Comparison of ENCODE assay signal across 10 cellular contexts in the genomic region with DNA sequence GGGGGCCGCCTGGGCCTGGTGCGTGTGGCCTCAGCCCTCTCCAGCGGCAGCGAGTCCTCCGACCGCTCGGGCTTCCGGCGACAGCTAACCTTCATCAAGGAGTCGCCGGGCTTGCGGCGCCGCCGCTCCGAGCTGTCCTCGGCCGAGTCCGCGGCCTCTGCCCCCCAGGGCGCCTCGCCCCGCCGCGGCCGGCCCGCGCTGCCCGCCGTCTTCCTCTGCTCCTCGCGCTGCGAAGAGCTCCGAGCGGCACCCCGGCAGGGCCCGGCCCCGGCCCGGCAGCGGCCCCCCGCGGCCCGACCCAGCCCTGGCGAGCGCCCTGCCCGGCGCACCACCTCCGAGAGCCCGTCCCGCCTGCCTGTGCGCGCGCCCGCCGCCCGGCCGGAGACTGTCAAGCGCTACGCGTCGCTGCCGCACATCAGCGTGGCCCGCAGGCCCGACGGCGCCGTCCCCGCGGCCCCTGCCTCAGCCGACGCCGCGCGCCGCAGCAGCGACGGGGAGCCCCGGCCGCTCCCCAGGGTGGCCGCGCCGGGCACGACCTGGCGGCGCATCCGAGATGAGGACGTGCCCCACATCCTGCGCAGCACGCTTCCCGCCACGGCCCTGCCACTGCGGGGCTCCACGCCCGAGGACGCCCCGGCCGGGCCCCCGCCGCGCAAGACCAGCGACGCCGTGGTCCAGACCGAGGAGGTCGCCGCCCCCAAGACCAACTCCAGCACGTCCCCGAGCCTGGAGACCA. TPM values are rescaled to one million over a fixed set of nuclear protein-coding genes. Genes with fewer than 3 reads are reported as not detected.
DNase-seq lines count a peak whose midpoint lies in the region; ATAC-seq, FAIRE-seq and TF ChIP-seq lines count a peak whose summit lies in the region.
"Had no signal": no experiment of that assay in that cellular context is flagged by ENCODE, and none has a peak within 500 bp of the region (broad histone marks: within the 10 kb centered on the region; RNA-seq: fewer than 3 reads in every experiment).

No MANE protein-coding gene starts in this region.

- 6% methylated on average over 38 of the region's 109 CpGs; no CpG with 5 or more reads in 1 of the 2 experiments for WGBS in H1 (ENCODE audit: extremely low coverage in 1 of 2, insufficient coverage in 1 of 2, insufficient read length in 1 of 2, insufficient replicate concordance in 2 of 2, low coverage in 1 of 2, low lambda C conversion rate in 2 of 2, missing lambda C conversion rate in 1 of 2), 2 experiments
- 8% methylated on average over 69 of the region's 109 CpGs for WGBS in prostate gland

- POLR2A ChIA-PET in Caco-2 (lab: Charles Lee): no interaction called here
- POLR2A ChIA-PET in PC-3 (lab: Charles Lee; ENCODE audit: unreplicated experiment): no interaction called here
- POLR2A ChIA-PET in H1 (lab: Charles Lee; ENCODE audit: partially characterized antibody): interaction anchor here (0.6 to 5.5 kb wide), 7 partner anchors 9 to 200 kb away, joined by 3 to 72 read pairs (median 4); partner anchors contain the start of gene CIRBP

- H4K5ac ChIP-seq in H1 (ENCODE audit: insufficient read length, low read depth, low read length): no peak overlapping the region

- TF ChIP-seq CTCF in Caco-2 (IDR thresholded peaks at IDR 0.05; ENCODE audit: insufficient read depth in 1 of 2, low read depth in 1 of 2, low read length in 1 of 2, severe bottlenecking in 1 of 2, unreplicated experiment in 1 of 2) (no peak), PC-3 (conservative IDR thresholded peaks at IDR 0.05; ENCODE audit: low read depth, low read length) (no peak), H1 (IDR thresholded peaks at IDR 0.05; ENCODE audit: control extremely low read depth in 1 of 3, insufficient read depth in 1 of 3, low read depth in 1 of 3, low read length in 3 of 3) (no peak), prostate gland (IDR thresholded peaks at IDR 0.05) (no peak)

- H3K36me3 Mint-ChIP-seq in Caco-2 (ENCODE audit: insufficient read depth, unreplicated experiment): peaks cover 46% of the 10 kb centered on the region

- H3K9me3 ChIP-seq in Caco-2 (no peaks in the 10 kb centered on the region), PC-3 (ENCODE audit: low read length) (no peaks in the 10 kb centered on the region), H1 (ENCODE audit: insufficient read depth in 2 of 2, low read depth in 1 of 2, low read length in 1 of 2) (peaks cover 0 to 7% of the 10 kb centered on the region in 2 experiments; a peak in 1 of 4 replicates), prostate gland (no peaks in the 10 kb centered on the region)

- H3K27me3 ChIP-seq in Caco-2 (replicated peaks; ENCODE audit: control insufficient read depth, insufficient read depth, low read length) (no peaks in the 10 kb centered on the region), PC-3 (ENCODE audit: low read length) (no peaks in the 10 kb centered on the region), H1 (replicated peaks in 1 of 4; ENCODE audit: control insufficient read depth in 3 of 4, extremely low read depth in 1 of 4, insufficient read depth in 3 of 4, low read length in 3 of 4) (peaks cover 65 to 90% (median 87%) of the 10 kb centered on the region in 4 experiments), prostate gland (replicated peaks; ENCODE audit: insufficient read depth) (peaks cover 38% of the 10 kb centered on the region)

- H4K20me1 ChIP-seq in PC-3 (ENCODE audit: low read length): no peaks in the 10 kb centered on the region
- peaks cover 23 to 55% of the 10 kb centered on the region in 2 experiments for H4K20me1 ChIP-seq in H1 (replicated peaks in 1 of 2; ENCODE audit: control insufficient read depth in 1 of 2, insufficient read depth in 2 of 2, low read length in 2 of 2)

- H2AFZ ChIP-seq in PC-3 (ENCODE audit: low read length) (no peak overlapping the region), H1 (ENCODE audit: low read length) (no peak overlapping the region)

- H3K23me2 ChIP-seq in H1 (ENCODE audit: low read depth, low read length): peaks cover 13% of the 10 kb centered on the region; the same call in 1 of the 2 replicates

- no peak for TF ChIP-seq POLR2A in H1 (IDR thresholded peaks at IDR 0.05; ENCODE audit: control extremely low read depth in 1 of 2, low read depth in 2 of 2, low read length in 2 of 2)
- TF ChIP-seq POLR2A in prostate gland (IDR thresholded peaks at IDR 0.05): no peak

- no peak overlapping the region for H2BK15ac ChIP-seq in H1 (ENCODE audit: low read length)

- H4K91ac ChIP-seq in H1 (replicated peaks; ENCODE audit: insufficient read length, low read length): no peak overlapping the region

- peak; percentile 16 for ATAC-seq in PC-3
- no peak for ATAC-seq in GM19395 (IDR thresholded peaks at IDR 0.05; ENCODE audit: unreplicated experiment)
- ATAC-seq in HG03439 (IDR thresholded peaks at IDR 0.05; ENCODE audit: unreplicated experiment): no peak

- peak overlapping the region; percentile 89 for H3K4me3 Mint-ChIP-seq in Caco-2 (ENCODE audit: unreplicated experiment)

- peak overlapping the region; percentile 65 for H3K4me3 ChIP-seq in Caco-2 (ENCODE audit: low read depth, low read length)
- H3K4me3 ChIP-seq in PC-3 (ENCODE audit: low read length): peak overlapping the region; percentile 72
- peak overlapping the region in 1 of 4 experiments; percentile 56; a peak in 3 of 8 replicates for H3K4me3 ChIP-seq in H1 (ENCODE audit: extremely low read depth in 1 of 4, insufficient read depth in 2 of 4, low read depth in 3 of 4, low read length in 4 of 4)
- H3K4me3 ChIP-seq in prostate gland: peak overlapping the region; percentile 4 to 19

- no peak overlapping the region for H3K18ac ChIP-seq in H1 (ENCODE audit: extremely low read depth, low read length)

- no peaks in the 10 kb centered on the region for H3K9me2 ChIP-seq in PC-3 (replicated peaks; ENCODE audit: low read length)

- no peaks in the 10 kb centered on the region for H3K9me3 Mint-ChIP-seq in Caco-2 (ENCODE audit: unreplicated experiment)

- no peaks in the 10 kb centered on the region for H3K79me1 ChIP-seq in H1 (ENCODE audit: low read depth, low read length)

- no peak for TF ChIP-seq RAD21 in H1 (IDR thresholded peaks at IDR 0.05 in 1 of 2, conservative IDR thresholded peaks at IDR 0.05 in 1 of 2; ENCODE audit: low read depth in 2 of 2, low read length in 2 of 2)

- no peak overlapping the region for H3K14ac ChIP-seq in H1 (ENCODE audit: insufficient read length)

- no peaks in the 10 kb centered on the region for H3K36me3 ChIP-seq in Caco-2 (ENCODE audit: control insufficient read depth, insufficient read depth, low read length)
- H3K36me3 ChIP-seq in PC-3 (ENCODE audit: low read depth, low read length): no peaks in the 10 kb centered on the region
- peaks cover 0 to 41% (median 0%) of the 10 kb centered on the region in 4 experiments; a peak in 2 of 8 replicates for H3K36me3 ChIP-seq in H1 (ENCODE audit: control insufficient read depth in 2 of 4, insufficient read depth in 4 of 4, low read length in 3 of 4)
- H3K36me3 ChIP-seq in prostate gland: no peaks in the 10 kb centered on the region

- DNase-seq in Caco-2 (peak in 1 of 2 experiments; percentile 77), PC-3 (peak; percentile 45), H1 (ENCODE audit: low read depth in 1 of 2, low spot score in 2 of 2) (no peak), prostate gland (ENCODE audit: low spot score) (no peak), SKM-1 (lab: John Stamatoyannopoulos, UW; ENCODE audit: unreplicated experiment) (no peak), NCI-H2196 (lab: John Stamatoyannopoulos, UW; ENCODE audit: unreplicated experiment) (no peak)
- DNase-seq: central memory CD4-positive, alpha-beta T cell had no signal

- H3K4me2 ChIP-seq in PC-3 (ENCODE audit: low read length) (peak overlapping the region; percentile 90), H1 (ENCODE audit: insufficient read depth in 1 of 2, low read depth in 2 of 2, low read length in 2 of 2) (peak overlapping the region; percentile 86 to 91)

- H3K79me2 ChIP-seq in PC-3 (ENCODE audit: low read length) (peaks cover 27% of the 10 kb centered on the region), H1 (ENCODE audit: control insufficient read depth in 1 of 2, insufficient read depth in 2 of 2, low read length in 2 of 2) (no peaks in the 10 kb centered on the region)

- H3K27ac ChIP-seq in PC-3 (ENCODE audit: low read length) (no peak overlapping the region), H1 (ENCODE audit: low read depth, low read length) (no peak overlapping the region), prostate gland (no peak overlapping the region)

- H3K4ac ChIP-seq in H1 (replicated peaks; ENCODE audit: insufficient read length, low read depth, low read length): no peak overlapping the region

- H3K27me3 Mint-ChIP-seq in Caco-2 (ENCODE audit: insufficient read depth, unreplicated experiment): no peaks in the 10 kb centered on the region

- peaks cover 4% of the 10 kb centered on the region for H3K4me1 Mint-ChIP-seq in Caco-2 (ENCODE audit: low read depth, unreplicated experiment)

- no peak overlapping the region for H2BK12ac ChIP-seq in H1 (ENCODE audit: low read depth, low read length)

- CTCF ChIA-PET in Caco-2 (lab: Charles Lee) (interaction anchor here (1.0 kb wide), 1 partner anchor 32 kb away, joined by 3 read pairs; no protein-coding TSS in a partner anchor), PC-3 (lab: Charles Lee) (no interaction called here), H1 (lab: Charles Lee; ENCODE audit: partially characterized antibody) (interaction anchor here (2.5 to 5.5 kb wide), 2 partner anchors 8 to 12 kb away, joined by 13 to 53 read pairs; no protein-coding TSS in a partner anchor)

- H3K4me1 ChIP-seq in Caco-2: peaks cover 15% of the 10 kb centered on the region
- peaks cover 18% of the 10 kb centered on the region for H3K4me1 ChIP-seq in PC-3 (ENCODE audit: insufficient read depth, low read length)
- peaks cover 0 to 51% (median 28%) of the 10 kb centered on the region in 4 experiments; a peak in 5 of 7 replicates for H3K4me1 ChIP-seq in H1 (replicated peaks in 1 of 4; ENCODE audit: control insufficient read depth in 3 of 4, insufficient read depth in 4 of 4, low read length in 3 of 4)
- peaks cover 22% of the 10 kb centered on the region for H3K4me1 ChIP-seq in prostate gland (replicated peaks)

- peak overlapping the region; percentile 67 for H3K9ac ChIP-seq in PC-3 (ENCODE audit: low read length)
- no peak overlapping the region for H3K9ac ChIP-seq in H1 (replicated peaks in 1 of 4; ENCODE audit: extremely low read depth in 1 of 4, low read depth in 3 of 4, low read length in 3 of 4)

- H2BK120ac ChIP-seq in H1 (replicated peaks; ENCODE audit: low read depth, low read length): no peak overlapping the region

- H4K8ac ChIP-seq in H1 (ENCODE audit: extremely low read depth, insufficient read depth, low read length): peak overlapping the region; percentile 79; the same call in 1 of the 2 replicates

- H3F3A ChIP-seq in PC-3 (ENCODE audit: low read length, unreplicated experiment): no peaks in the 10 kb centered on the region

- H3K27ac Mint-ChIP-seq in Caco-2 (ENCODE audit: unreplicated experiment): peak overlapping the region; percentile 90

- TF ChIP-seq EP300 in H1 (IDR thresholded peaks at IDR 0.05; ENCODE audit: borderline replicate concordance in 1 of 2, low read depth in 2 of 2, low read length in 2 of 2): no peak

- H3K56ac ChIP-seq in H1 (replicated peaks; ENCODE audit: insufficient read length, low read depth, low read length): no peak overlapping the region

- BruUV-seq in Caco-2 (replicated peaks; lab: Mats Ljungman, UMichigan): no TSS peak
- BruUV-seq in PC-3 (replicated peaks; lab: Mats Ljungman, UMichigan): no TSS peak

- intact Hi-C loops in Caco-2 (cut with micrococcal nuclease; ENCODE audit: unreplicated experiment) (no loop called here), PC-3 (cut with micrococcal nuclease) (no loop called here), prostate gland (cut with DNase I) (no loop called here)

- no peak overlapping the region for H3K23ac ChIP-seq in H1 (ENCODE audit: insufficient read length)

- FAIRE-seq in H1 (lab: Jason Lieb, UNC): no peak
- FAIRE-seq: TTC549 had no signal

- no peak overlapping the region for H2BK20ac ChIP-seq in H1 (ENCODE audit: low read length)

- no peak overlapping the region for H2BK5ac ChIP-seq in H1 (ENCODE audit: low read depth, low read length)

- no peak overlapping the region for H2AK5ac ChIP-seq in H1 (ENCODE audit: low read depth, low read length)

RNA-seq across cellular contexts. Expression of gene C19orf25, which starts 9.6 kb away (rescaled TPM):
- total RNA-seq in Caco-2 (2022) (41.9 and 45.4 TPM in 2 replicates), PC-3 (2014; rRNA removed) (45.0 and 54.9 TPM in 2 replicates), prostate gland (10 to 100 TPM; 54.0 to 93.0 TPM)
- total RNA-seq in H1 (2021; fragmentation: NEBNext Ultra II Directional; extraction: Animal tissue kit (Norgen Biotek cat#: 25700)): 41.3 and 41.4 TPM in 2 replicates
- 67.4 and 92.2 TPM in 2 replicates for polyA plus RNA-seq in H1 (2011; rRNA removed)
- 63.6 TPM for polyA plus RNA-seq in H1 (2011; cell fraction: cytosol; rRNA removed)
- polyA plus RNA-seq in H1 (2011; cell fraction: nucleus; rRNA removed): 64.5 TPM
- 25.3 to 39.5 TPM (median 37.9 TPM) in 4 replicates for polyA plus RNA-seq in H1 (2012, experiment 1 of 2)
- polyA plus RNA-seq in H1 (2012, experiment 2 of 2): 36.7 TPM
- polyA plus RNA-seq in H1 (2013, experiment 1 of 2): 39.5 TPM
- polyA plus RNA-seq in H1 (2013, experiment 2 of 2): 40.6 TPM
- polyA minus RNA-seq in H1 (2011; rRNA and poly(A)+ RNA removed): 12.2 and 15.1 TPM in 2 replicates
- 22.1 TPM for polyA minus RNA-seq in H1 (2011; cell fraction: cytosol; rRNA and poly(A)+ RNA removed)
- 35.7 TPM for polyA minus RNA-seq in H1 (2011; cell fraction: nucleus; rRNA and poly(A)+ RNA removed)

RNA-seq across cellular contexts. Expression of gene APC2, which starts 19.4 kb away (rescaled TPM):
- total RNA-seq in Caco-2 (2022): 9.5 and 11.3 TPM in 2 replicates
- 0.29 and 1.4 TPM in 2 replicates for total RNA-seq in PC-3 (2014; rRNA removed)
- 3.7 and 4.1 TPM in 2 replicates for total RNA-seq in H1 (2021; fragmentation: NEBNext Ultra II Directional; extraction: Animal tissue kit (Norgen Biotek cat#: 25700))
- polyA plus RNA-seq in H1 (2011; rRNA removed): 1.3 and 3.3 TPM in 2 replicates
- polyA plus RNA-seq in H1 (2011; cell fraction: cytosol; rRNA removed): 3.6 TPM
- 12.1 TPM for polyA plus RNA-seq in H1 (2011; cell fraction: nucleus; rRNA removed)
- 1.2 to 2.5 TPM (median 1.6 TPM) in 4 replicates for polyA plus RNA-seq in H1 (2012, experiment 1 of 2)
- polyA plus RNA-seq in H1 (2012, experiment 2 of 2): 0.91 TPM
- polyA plus RNA-seq in H1 (2013, experiment 1 of 2): 0.39 TPM
- polyA plus RNA-seq in H1 (2013, experiment 2 of 2): 0.31 TPM
- 3.3 and 4.3 TPM in 2 replicates for polyA minus RNA-seq in H1 (2011; rRNA and poly(A)+ RNA removed)
- polyA minus RNA-seq in H1 (2011; cell fraction: cytosol; rRNA and poly(A)+ RNA removed): 7.2 TPM
- 16.9 TPM for polyA minus RNA-seq in H1 (2011; cell fraction: nucleus; rRNA and poly(A)+ RNA removed)
- 1 to 10 TPM in 1 of 2 donors, under 1 TPM in 1; 0.05 to 2.2 TPM for total RNA-seq in prostate gland

RNA-seq across cellular contexts. Expression of gene PCSK4, which starts 20.8 kb away (rescaled TPM):
- total RNA-seq in Caco-2 (2022) (6.4 and 9.8 TPM in 2 replicates), PC-3 (2014; rRNA removed) (3.9 and 5.7 TPM in 2 replicates), prostate gland (10 to 100 TPM in 1 of 2 donors, 1 to 10 TPM in 1; 8.1 to 22.9 TPM)
- 9.7 and 9.8 TPM in 2 replicates for total RNA-seq in H1 (2021; fragmentation: NEBNext Ultra II Directional; extraction: Animal tissue kit (Norgen Biotek cat#: 25700))
- 10.7 and 18.3 TPM in 2 replicates for polyA plus RNA-seq in H1 (2011; rRNA removed)
- polyA plus RNA-seq in H1 (2011; cell fraction: cytosol; rRNA removed): 13.4 TPM
- polyA plus RNA-seq in H1 (2011; cell fraction: nucleus; rRNA removed): 104 TPM
- 7.7 to 16.1 TPM (median 11.6 TPM) in 4 replicates for polyA plus RNA-seq in H1 (2012, experiment 1 of 2)
- polyA plus RNA-seq in H1 (2012, experiment 2 of 2): 5.0 TPM
- 8.5 TPM for polyA plus RNA-seq in H1 (2013, experiment 1 of 2)
- polyA plus RNA-seq in H1 (2013, experiment 2 of 2): 5.6 TPM
- polyA minus RNA-seq in H1 (2011; rRNA and poly(A)+ RNA removed): 1.6 and 1.9 TPM in 2 replicates
- polyA minus RNA-seq in H1 (2011; cell fraction: cytosol; rRNA and poly(A)+ RNA removed): 8.1 TPM
- 14.3 TPM for polyA minus RNA-seq in H1 (2011; cell fraction: nucleus; rRNA and poly(A)+ RNA removed)

RNA-seq across cellular contexts. Expression of gene REEP6, which starts 21.6 kb away (rescaled TPM):
- 50.2 and 61.5 TPM in 2 replicates for total RNA-seq in Caco-2 (2022)
- 27.2 and 34.7 TPM in 2 replicates for total RNA-seq in PC-3 (2014; rRNA removed)
- 12.6 and 13.4 TPM in 2 replicates for total RNA-seq in H1 (2021; fragmentation: NEBNext Ultra II Directional; extraction: Animal tissue kit (Norgen Biotek cat#: 25700))
- 20.7 and 31.4 TPM in 2 replicates for polyA plus RNA-seq in H1 (2011; rRNA removed)
- 12.6 TPM for polyA plus RNA-seq in H1 (2011; cell fraction: cytosol; rRNA removed)
- 14.4 TPM for polyA plus RNA-seq in H1 (2011; cell fraction: nucleus; rRNA removed)
- 8.7 to 19.5 TPM (median 15.4 TPM) in 4 replicates for polyA plus RNA-seq in H1 (2012, experiment 1 of 2)
- 12.8 TPM for polyA plus RNA-seq in H1 (2012, experiment 2 of 2)
- polyA plus RNA-seq in H1 (2013, experiment 1 of 2): 17.9 TPM
- 25.1 TPM for polyA plus RNA-seq in H1 (2013, experiment 2 of 2)
- 4.2 and 5.5 TPM in 2 replicates for polyA minus RNA-seq in H1 (2011; rRNA and poly(A)+ RNA removed)
- polyA minus RNA-seq in H1 (2011; cell fraction: cytosol; rRNA and poly(A)+ RNA removed): 13.8 TPM
- 6.6 TPM for polyA minus RNA-seq in H1 (2011; cell fraction: nucleus; rRNA and poly(A)+ RNA removed)
- total RNA-seq in prostate gland: 100 to 1,000 TPM in 1 of 2 donors, 10 to 100 TPM in 1; 61.9 to 349 TPM

RNA-seq across cellular contexts. Expression of gene RPS15, which starts 31.2 kb away (rescaled TPM):
- total RNA-seq in Caco-2 (2022) (1,192 and 1,341 TPM in 2 replicates), PC-3 (2014; rRNA removed) (1,797 and 2,672 TPM in 2 replicates), prostate gland (1,000 to 10,000 TPM; 3,102 to 5,853 TPM)
- total RNA-seq in H1 (2021; fragmentation: NEBNext Ultra II Directional; extraction: Animal tissue kit (Norgen Biotek cat#: 25700)): 1,562 and 1,589 TPM in 2 replicates
- 3,890 and 4,770 TPM in 2 replicates for polyA plus RNA-seq in H1 (2011; rRNA removed)
- 4,361 TPM for polyA plus RNA-seq in H1 (2011; cell fraction: cytosol; rRNA removed)
- 2,705 TPM for polyA plus RNA-seq in H1 (2011; cell fraction: nucleus; rRNA removed)
- 2,291 to 3,052 TPM (median 2,740 TPM) in 4 replicates for polyA plus RNA-seq in H1 (2012, experiment 1 of 2)
- 8,937 TPM for polyA plus RNA-seq in H1 (2012, experiment 2 of 2)
- 2,700 TPM for polyA plus RNA-seq in H1 (2013, experiment 1 of 2)
- 2,703 TPM for polyA plus RNA-seq in H1 (2013, experiment 2 of 2)
- 313 and 344 TPM in 2 replicates for polyA minus RNA-seq in H1 (2011; rRNA and poly(A)+ RNA removed)
- polyA minus RNA-seq in H1 (2011; cell fraction: cytosol; rRNA and poly(A)+ RNA removed): 991 TPM
- polyA minus RNA-seq in H1 (2011; cell fraction: nucleus; rRNA and poly(A)+ RNA removed): 590 TPM
